ENCODE assay signal across 1 cellular context in genomic region chr1:245604979-245605378, GRCh38.
TF ChIP-seq lines count a peak whose summit lies in the region.

No MANE protein-coding gene starts in this region.

TF ChIP-seq in H1, 55 proteins besides CTCF, POLR2A, EP300 and RAD21:
- TF ChIP-seq TCF12 (IDR thresholded peaks at IDR 0.05; ENCODE audit: low read depth, low read length) (no peak), TBP (IDR thresholded peaks at IDR 0.05; ENCODE audit: low read depth, low read length) (no peak), MAFK (IDR thresholded peaks at IDR 0.05; ENCODE audit: low read depth, low read length) (no peak), KDM1A (IDR thresholded peaks at IDR 0.05; ENCODE audit: borderline replicate concordance, low read length) (no peak), GABPA (IDR thresholded peaks at IDR 0.05; ENCODE audit: borderline replicate concordance, insufficient read depth, low read length) (no peak), POLR2AphosphoS5 (IDR thresholded peaks at IDR 0.05; ENCODE audit: low read depth, low read length) (no peak), SIX5 (IDR thresholded peaks at IDR 0.05; ENCODE audit: low read depth, low read length) (no peak), CHD7 (IDR thresholded peaks at IDR 0.05; ENCODE audit: insufficient replicate concordance, low read length) (no peak), ZNF274 (IDR thresholded peaks at IDR 0.05; ENCODE audit: borderline replicate concordance, extremely low read depth, low read length) (no peak)
